Comparison of ENCODE assay signal across 8 cellular contexts in genomic region chr18:43587538-43588153, GRCh38.
DNase-seq lines count a peak whose midpoint lies in the region; ATAC-seq and TF ChIP-seq lines count a peak whose summit lies in the region.

No MANE protein-coding gene starts in this region.

- no peaks in the 10 kb centered on the region for H3K27me3 Mint-ChIP-seq in CD4-positive, alpha-beta T cell

- CTCF ChIA-PET in CD4-positive, alpha-beta T cell (lab: Charles Lee): interaction anchor here (1.3 kb wide), 1 partner anchor 1473 kb away, joined by 3 read pairs; no protein-coding TSS in a partner anchor

- no peaks in the 10 kb centered on the region for H3K36me3 Mint-ChIP-seq in CD4-positive, alpha-beta T cell (ENCODE audit: low read depth)

- no peaks in the 10 kb centered on the region for H3K27me3 ChIP-seq in CD4-positive, alpha-beta T cell (ENCODE audit: control insufficient read depth, insufficient read depth, low read length)
- H3K27me3 ChIP-seq in Peyer's patch: no peaks in the 10 kb centered on the region

- H3K27ac ChIP-seq in CD4-positive, alpha-beta T cell (ENCODE audit: low read depth, low read length): no peak overlapping the region
- H3K27ac ChIP-seq in Peyer's patch: no peak overlapping the region

- H3K9me3 ChIP-seq in CD4-positive, alpha-beta T cell (ENCODE audit: control insufficient read depth, low read length): no peaks in the 10 kb centered on the region
- H3K9me3 ChIP-seq in Peyer's patch: no peaks in the 10 kb centered on the region

- no peaks in the 10 kb centered on the region for H3K36me3 ChIP-seq in Peyer's patch

- no peak for DNase-seq in CD4-positive, alpha-beta T cell
- peak; percentile 28 for DNase-seq in HT-29 (ENCODE audit: low spot score)
- DNase-seq in Peyer's patch: peak in 1 of 3 donors; percentile 46
- DNase-seq in fibroblast of gingiva (ENCODE audit: low read depth): peak; percentile 35
- peak; percentile 20 for DNase-seq in non-pigmented ciliary epithelial cell (ENCODE audit: low read depth)
- DNase-seq in activated T-cell treated with anti-CD3 and anti-CD28 coated beads for 4 hours: no peak
- no peak for DNase-seq in GM19240 (ENCODE audit: insufficient read length, low spot score)

- intact Hi-C loops in CD4-positive, alpha-beta T cell (cut with DNase I, micrococcal nuclease): loop anchor here in 1 of 2 experiments (2.0 kb wide), 1 partner anchor 1473 kb away; no protein-coding TSS in a partner anchor

- H3K4me3 ChIP-seq in Peyer's patch: no peak overlapping the region

- H3K4me1 ChIP-seq in Peyer's patch: no peaks in the 10 kb centered on the region

- POLR2A ChIA-PET in CD4-positive, alpha-beta T cell (lab: Charles Lee): no interaction called here

- peak; percentile 55 for TF ChIP-seq CTCF in CD4-positive, alpha-beta T cell (IDR thresholded peaks at IDR 0.05)
- peak in 5 of 6 experiments; percentile 58 to 73 (median 66) for TF ChIP-seq CTCF in Peyer's patch (IDR thresholded peaks at IDR 0.05)

- TF ChIP-seq POLR2A in Peyer's patch (IDR thresholded peaks at IDR 0.05): no peak

- no peaks in the 10 kb centered on the region for H3K9me3 Mint-ChIP-seq in CD4-positive, alpha-beta T cell

- ATAC-seq in CD4-positive, alpha-beta T cell (ENCODE audit: poor library complexity): no peak
- ATAC-seq in GM19035 (IDR thresholded peaks at IDR 0.05; ENCODE audit: unreplicated experiment): peak; percentile 67

- H3K4me1 Mint-ChIP-seq in CD4-positive, alpha-beta T cell (ENCODE audit: low read depth): no peaks in the 10 kb centered on the region

- no peak overlapping the region for H3K27ac Mint-ChIP-seq in CD4-positive, alpha-beta T cell

- H3K4me3 Mint-ChIP-seq in CD4-positive, alpha-beta T cell: no peak overlapping the region

Comparison
In these comparisons a context has a peak if more than half of its experiments do, and no peak if none do; other contexts are left out.
1. DNase-seq: peak in HT-29 (single experiment), fibroblast of gingiva (single experiment) and non-pigmented ciliary epithelial cell (single experiment); none in CD4-positive, alpha-beta T cell (0 of 10), activated T-cell treated with anti-CD3 and anti-CD28 coated beads for 4 hours (single experiment) and GM19240 (single experiment).